ENCODE assay signal across 8 cellular contexts in genomic region chr7:123494193-123494796, GRCh38. TPM values are rescaled to one million over a fixed set of nuclear protein-coding genes. Genes with fewer than 3 reads are reported as not detected.
DNase-seq lines count a peak whose midpoint lies in the region; ATAC-seq lines count a peak whose summit lies in the region.
"Had no signal": no experiment of that assay in that cellular context is flagged by ENCODE, and none has a peak within 500 bp of the region (broad histone marks: within the 10 kb centered on the region; RNA-seq: fewer than 3 reads in every experiment).

No MANE protein-coding gene starts in this region.

- in situ Hi-C loops in KBM-7 (cut with MboI; ENCODE audit: low pct_unique_long_range_greater_than_20kb, low sequenced_read_pairs), result no loop called here

- H3K27ac Mint-ChIP-seq in naive thymus-derived CD4-positive, alpha-beta T cell, result no peak overlapping the region
- H3K27ac Mint-ChIP-seq: activated naive CD8-positive, alpha-beta T cell had no signal

- H3K4me1 Mint-ChIP-seq in naive thymus-derived CD4-positive, alpha-beta T cell, result no peaks in the 10 kb centered on the region

- peaks cover 0 to 2% (median 0%) of the 10 kb centered on the region in 11 donors for H3K9me3 Mint-ChIP-seq in naive thymus-derived CD4-positive, alpha-beta T cell

- H3K36me3 Mint-ChIP-seq in naive thymus-derived CD4-positive, alpha-beta T cell, result no peaks in the 10 kb centered on the region
- H3K36me3 Mint-ChIP-seq: activated naive CD8-positive, alpha-beta T cell had no signal

- CTCF ChIA-PET in naive thymus-derived CD4-positive, alpha-beta T cell (lab: Charles Lee), result interaction anchor here (0.7 to 2.1 kb wide), 14 partner anchors 11 to 377 kb away, joined by 3 to 12 read pairs (median 3); no protein-coding TSS in a partner anchor

- POLR2A ChIA-PET in naive thymus-derived CD4-positive, alpha-beta T cell (lab: Charles Lee), result no interaction called here

- H3K4me3 Mint-ChIP-seq in naive thymus-derived CD4-positive, alpha-beta T cell, result no peak overlapping the region
- H3K4me3 Mint-ChIP-seq: activated naive CD8-positive, alpha-beta T cell had no signal

- no peak overlapping the region for H3K4me3 ChIP-seq in SJCRH30
- no peak overlapping the region for H3K4me3 ChIP-seq in naive thymus-derived CD4-positive, alpha-beta T cell (ENCODE audit: low read length)

- peak; percentile 64 for ATAC-seq in GM19043 (IDR thresholded peaks at IDR 0.05; ENCODE audit: low read depth, unreplicated experiment)
- peak; percentile 67 for ATAC-seq in naive thymus-derived CD4-positive, alpha-beta T cell
- no peak for ATAC-seq in HG03097 (IDR thresholded peaks at IDR 0.05; ENCODE audit: low FRiP score, unreplicated experiment)

- H3K27me3 Mint-ChIP-seq in naive thymus-derived CD4-positive, alpha-beta T cell, result peaks cover 10 to 41% (median 30%) of the 10 kb centered on the region in 5 donors

- H3K36me3 ChIP-seq in SJCRH30, result no peaks in the 10 kb centered on the region
- no peaks in the 10 kb centered on the region for H3K36me3 ChIP-seq in naive thymus-derived CD4-positive, alpha-beta T cell (ENCODE audit: control insufficient read depth in 2 of 3, insufficient read depth in 3 of 3, low read length in 3 of 3)

- intact Hi-C loops in naive thymus-derived CD4-positive, alpha-beta T cell (cut with micrococcal nuclease), result loop anchor here (1.0 to 5.0 kb wide), 8 partner anchors 43 to 1362 kb away; no protein-coding TSS in a partner anchor

- no peaks in the 10 kb centered on the region for H3K9me3 ChIP-seq in SJCRH30 (replicated peaks)
- no peaks in the 10 kb centered on the region for H3K9me3 ChIP-seq in naive thymus-derived CD4-positive, alpha-beta T cell (ENCODE audit: control insufficient read depth in 2 of 3, low read length in 3 of 3)

- DNase-seq in DMS53 treated with DMSO at 0.1 percent for 48 hours (lab: John Stamatoyannopoulos, UW; ENCODE audit: unreplicated experiment), result peak; percentile 56
- DNase-seq in KBM-7, result peak; percentile 48
- peak; percentile 11 to 69 for DNase-seq in SJCRH30
- DNase-seq in dermis microvascular lymphatic vessel endothelial cell (ENCODE audit: low read depth in 2 of 2), result peak; percentile 23 to 48
- peak in 6 of 9 donors; percentile 2 to 46 (median 36) for DNase-seq in naive thymus-derived CD4-positive, alpha-beta T cell

- no peak overlapping the region for H3K27ac ChIP-seq in SJCRH30
- H3K27ac ChIP-seq in naive thymus-derived CD4-positive, alpha-beta T cell (ENCODE audit: low read depth, low read length), result no peak overlapping the region

- H3K4me1 ChIP-seq in SJCRH30, result no peaks in the 10 kb centered on the region
- H3K4me1 ChIP-seq in naive thymus-derived CD4-positive, alpha-beta T cell (ENCODE audit: control insufficient read depth in 2 of 2, insufficient read depth in 2 of 2, low read length in 2 of 2), result no peaks in the 10 kb centered on the region

- no peaks in the 10 kb centered on the region for H3K27me3 ChIP-seq in SJCRH30
- no peaks in the 10 kb centered on the region for H3K27me3 ChIP-seq in naive thymus-derived CD4-positive, alpha-beta T cell (ENCODE audit: control insufficient read depth in 2 of 2, insufficient read depth in 2 of 2, low read length in 2 of 2)

RNA-seq across cellular contexts. Expression of gene IQUB, which starts 40.1 kb away (rescaled TPM):
- 0.05 and 0.16 TPM in 2 replicates for total RNA-seq in SJCRH30 (2014; rRNA removed; shearing (Covaris generic))
- total RNA-seq in dermis microvascular lymphatic vessel endothelial cell, result 0.13 TPM in 2 replicates
- under 1 TPM in 1 of 5 experiments, not detected in 4; 0.24 TPM for total RNA-seq in naive thymus-derived CD4-positive, alpha-beta T cell
- polyA plus RNA-seq in naive thymus-derived CD4-positive, alpha-beta T cell, result under 1 TPM in 1 of 2 donors, not detected in 1; 0.09 TPM
